Comparison of ENCODE assay signal across 8 cellular contexts in the genomic region with DNA sequence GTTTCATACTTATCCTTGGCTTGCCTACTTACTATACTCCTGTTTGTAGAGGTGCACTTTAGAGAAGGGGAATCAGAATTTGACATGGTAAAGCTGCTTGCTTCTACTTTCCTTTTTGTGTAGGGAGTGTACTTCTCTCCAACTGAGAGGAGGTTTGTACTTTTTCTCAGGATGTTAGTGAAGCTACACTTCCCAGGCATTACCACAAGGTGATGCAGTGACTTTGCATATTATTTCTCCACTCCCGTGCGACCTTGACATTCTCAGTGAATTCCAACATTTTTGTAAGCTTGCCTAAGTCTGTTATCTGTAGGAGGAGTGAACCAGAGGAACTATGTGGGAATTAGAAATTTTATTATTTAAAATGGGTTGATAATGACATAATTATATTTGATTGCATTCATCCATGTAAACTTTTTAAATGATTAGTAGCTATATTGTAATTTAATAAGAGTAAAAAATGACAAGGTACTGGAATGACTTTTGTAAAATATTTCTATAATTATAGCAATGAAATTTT. TPM values are rescaled to one million over a fixed set of nuclear protein-coding genes. Genes with fewer than 3 reads are reported as not detected.
DNase-seq lines count a peak whose midpoint lies in the region; ATAC-seq and TF ChIP-seq lines count a peak whose summit lies in the region.

No MANE protein-coding gene starts in this region.

- H3K36me3 ChIP-seq in SJCRH30, result peaks cover 8% of the 10 kb centered on the region

- no peaks in the 10 kb centered on the region for H3K9me3 ChIP-seq in SJCRH30 (replicated peaks)

- peak; percentile 84 for TF ChIP-seq CTCF in fibroblast of mammary gland (conservative IDR thresholded peaks at IDR 0.05; ENCODE audit: control insufficient read depth, insufficient read depth, low read depth, low read length)

- H3K27me3 ChIP-seq in SJCRH30, result no peaks in the 10 kb centered on the region

- peaks cover 8% of the 10 kb centered on the region; the same call in 1 of the 2 replicates for H3K4me1 ChIP-seq in SJCRH30

- DNase-seq in Daoy (ENCODE audit: low read depth) (peak; percentile 82), SJCRH30 (peak; percentile 43 to 74), fibroblast of mammary gland (ENCODE audit: low read depth) (peak; percentile 64), renal cortical epithelial cell (ENCODE audit: low read depth) (peak; percentile 81)
- no peak for DNase-seq in activated CD4-positive, alpha-beta T cell treated with anti-CD3 and anti-CD28 coated beads, Interleukin-2, amount 50 U/mL, for 4 hours

- no peak overlapping the region for H3K4me3 ChIP-seq in SJCRH30
- no peak overlapping the region for H3K4me3 ChIP-seq in fibroblast of mammary gland (ENCODE audit: control insufficient read depth, low read depth, low read length)

- H3K27ac ChIP-seq in SJCRH30, result no peak overlapping the region

- ATAC-seq in HG03565 (IDR thresholded peaks at IDR 0.05; ENCODE audit: unreplicated experiment) (peak; percentile 30), GM19023 (IDR thresholded peaks at IDR 0.05; ENCODE audit: unreplicated experiment) (no peak), HG03460 (IDR thresholded peaks at IDR 0.05; ENCODE audit: unreplicated experiment) (no peak)

RNA-seq across cellular contexts. Expression of gene TAX1BP1, which starts 5.2 kb away (rescaled TPM):
- 156 and 178 TPM in 2 replicates for total RNA-seq in Daoy (2014; rRNA removed; shearing (Covaris generic))
- total RNA-seq in SJCRH30 (2014; rRNA removed; shearing (Covaris generic)), result 79.6 and 93.3 TPM in 2 replicates
- total RNA-seq in renal cortical epithelial cell, result 88.2 and 165 TPM in 2 replicates

Comparison
In these comparisons a context has a peak if more than half of its experiments do, and no peak if none do; other contexts are left out.
1. DNase-seq: peak in Daoy (single experiment), SJCRH30 (2 of 2), fibroblast of mammary gland (single experiment) and renal cortical epithelial cell (single experiment); none in activated CD4-positive, alpha-beta T cell treated with anti-CD3 and anti-CD28 coated beads, Interleukin-2, amount 50 U/mL, for 4 hours (0 of 2).